8 cellular contexts compared by ENCODE assay signal in genomic region chr1:115112496-115113375, GRCh38. TPM values are rescaled to one million over a fixed set of nuclear protein-coding genes. Genes with fewer than 3 reads are reported as not detected.
A peak's percentile ranks its signal among the peaks of the same experiment; 100 is the strongest.
DNase-seq lines count a peak whose midpoint lies in the region; ATAC-seq, FAIRE-seq and TF ChIP-seq lines count a peak whose summit lies in the region.

No MANE protein-coding gene starts in this region.

- DNase-seq in GM10248 (ENCODE audit: extremely low spot score) (peak; percentile 46), NCI-H2227 treated with DMSO at 0.1 percent for 48 hours (lab: John Stamatoyannopoulos, UW) (peak; percentile 31), activated T-cell treated with anti-CD3 and anti-CD28 coated beads for 4 hours (peak; percentile 43), NCI-H2107 treated with DMSO at 0.1 percent for 48 hours (lab: John Stamatoyannopoulos, UW; ENCODE audit: unreplicated experiment) (no peak), HTR-8/SVneo (ENCODE audit: insufficient read length, low spot score) (no peak), COR-L47 (lab: John Stamatoyannopoulos, UW) (no peak)

- 35 to 60% methylated on average over 4 of the region's 18 CpGs for WGBS in gastroesophageal sphincter (ENCODE audit: low coverage in 1 of 2), 2 donors

- TF ChIP-seq CTCF in GM10248 (IDR thresholded peaks at IDR 0.05; ENCODE audit: control extremely low read depth, extremely low read depth, low read depth, missing control alignments) = peak; percentile 94
- TF ChIP-seq CTCF in gastroesophageal sphincter (IDR thresholded peaks at IDR 0.05) = peak; percentile 89 to 97 (median 93)

- POLR2A ChIA-PET in GM10248 (lab: Yijun Ruan, JAX) = no interaction called here

- no peak overlapping the region for H3K9ac ChIP-seq in rectal smooth muscle tissue (ENCODE audit: low read length)

- H3K4me3 ChIP-seq in gastroesophageal sphincter (no peak overlapping the region), rectal smooth muscle tissue (ENCODE audit: low read length) (no peak overlapping the region)

- H3K36me3 ChIP-seq in gastroesophageal sphincter (no peaks in the 10 kb centered on the region), rectal smooth muscle tissue (ENCODE audit: control insufficient read depth, insufficient read depth, low read length) (no peaks in the 10 kb centered on the region)

- H3K4me1 ChIP-seq in gastroesophageal sphincter = peaks cover 0 to 13% (median 0%) of the 10 kb centered on the region in 3 donors
- no peaks in the 10 kb centered on the region for H3K4me1 ChIP-seq in rectal smooth muscle tissue (ENCODE audit: control insufficient read depth, insufficient read depth, low read length)

- H3K27ac ChIP-seq in gastroesophageal sphincter (no peak overlapping the region), rectal smooth muscle tissue (ENCODE audit: low read depth, low read length) (peak overlapping the region; percentile 37)

- TF ChIP-seq POLR2A in gastroesophageal sphincter (IDR thresholded peaks at IDR 0.05) = no peak

- H3K9me3 ChIP-seq in gastroesophageal sphincter = no peaks in the 10 kb centered on the region

- TF ChIP-seq EP300 in gastroesophageal sphincter (IDR thresholded peaks at IDR 0.05) = no peak

- ATAC-seq in gastroesophageal sphincter = peak; percentile 19

- CTCF ChIA-PET in GM10248 (lab: Yijun Ruan, JAX) = interaction anchor here (0.7 to 4.5 kb wide), 30 partner anchors 8 to 1134 kb away, joined by 3 to 48 read pairs (median 4); no protein-coding TSS in a partner anchor

- H3K27me3 ChIP-seq in gastroesophageal sphincter = no peaks in the 10 kb centered on the region
- H3K27me3 ChIP-seq in rectal smooth muscle tissue (ENCODE audit: control insufficient read depth, insufficient read depth, low read length) = no peaks in the 10 kb centered on the region

- no peak for FAIRE-seq in HTR-8/SVneo (lab: Jason Lieb, UNC)

RNA-seq across cellular contexts. Expression of gene TSPAN2, which starts 23.4 kb away (rescaled TPM):
- 10 to 100 TPM; 53.7 to 85.1 (median 63.8) TPM for total RNA-seq in gastroesophageal sphincter

Comparison
In these comparisons a context has a peak if more than half of its experiments do, and no peak if none do; other contexts are left out.
1. DNase-seq: peak in GM10248 (single experiment), NCI-H2227 treated with DMSO at 0.1 percent for 48 hours (single experiment) and activated T-cell treated with anti-CD3 and anti-CD28 coated beads for 4 hours (single experiment); none in NCI-H2107 treated with DMSO at 0.1 percent for 48 hours (single experiment), HTR-8/SVneo (single experiment) and COR-L47 (single experiment).